ENCODE assay signal across 13 cellular contexts in genomic region chr11:36703055-36703404, GRCh38.
DNase-seq lines count a peak whose midpoint lies in the region; ATAC-seq, FAIRE-seq and TF ChIP-seq lines count a peak whose summit lies in the region.
"Had no signal": no experiment of that assay in that cellular context is flagged by ENCODE, and none has a peak within 500 bp of the region (broad histone marks: within the 10 kb centered on the region; RNA-seq: fewer than 3 reads in every experiment).

No MANE protein-coding gene starts in this region.

- H3F3A ChIP-seq in Loucy (ENCODE audit: low read depth), result no peaks in the 10 kb centered on the region

- DNase-seq in GM12891 (ENCODE audit: insufficient read length, low spot score), result no peak
- DNase-seq in body of pancreas, result no peak
- DNase-seq in brain microvascular endothelial cell, result no peak
- DNase-seq in central memory CD4-positive, alpha-beta T cell, result no peak
- no peak for DNase-seq in HCEC 1CT
- DNase-seq: activated CD4-positive, CD25-positive, alpha-beta regulatory T cell; activated naive CD8-positive, alpha-beta T cell treated with anti-CD3 and anti-CD28 coated beads, Interleukin-2, amount 10 ng/mL, durations not matched to agents 7 days and 5 days; NCI-H2029 treated with DMSO at 0.1 percent for 48 hours had no signal

- H3K9me3 ChIP-seq in Loucy (ENCODE audit: insufficient read depth, low read depth, low read length) (no peaks in the 10 kb centered on the region), body of pancreas (no peaks in the 10 kb centered on the region)

- H3K4me1 ChIP-seq in Loucy (ENCODE audit: insufficient read depth, low read length, poor library complexity, severe bottlenecking) (peaks cover 15% of the 10 kb centered on the region), body of pancreas (no peaks in the 10 kb centered on the region)

- H3K4me2 ChIP-seq in Loucy (ENCODE audit: low read depth, low read length, poor library complexity, severe bottlenecking), result no peak overlapping the region

- in situ Hi-C loops in brain microvascular endothelial cell (cut with HindIII; ENCODE audit: low pct_ligation_motif_present, low sequenced_read_pairs), result no loop called here

- no peak for TF ChIP-seq CTCF in Loucy (conservative IDR thresholded peaks at IDR 0.05; ENCODE audit: low read length)
- no peak for TF ChIP-seq CTCF in body of pancreas (IDR thresholded peaks at IDR 0.05)
- no peak for TF ChIP-seq CTCF in brain microvascular endothelial cell (IDR thresholded peaks at IDR 0.05; ENCODE audit: low read depth, low read length, missing control alignments)

- no peak overlapping the region for H3K4me3 ChIP-seq in Loucy (ENCODE audit: low read length, poor library complexity, severe bottlenecking)
- H3K4me3 ChIP-seq in body of pancreas, result no peak overlapping the region
- H3K4me3 ChIP-seq in brain microvascular endothelial cell (ENCODE audit: low read depth, low read length), result no peak overlapping the region

- ATAC-seq in GM19397 (IDR thresholded peaks at IDR 0.05; ENCODE audit: unreplicated experiment), result peak; percentile 38
- ATAC-seq in HG02870 (IDR thresholded peaks at IDR 0.05; ENCODE audit: unreplicated experiment), result peak; percentile 65
- no peak for ATAC-seq in body of pancreas

- 48 to 49% methylated on average over 4 of the region's 4 CpGs for WGBS in body of pancreas, 2 donors

- no peaks in the 10 kb centered on the region for H4K20me1 ChIP-seq in Loucy (ENCODE audit: insufficient read depth, low read length, poor library complexity, severe bottlenecking)

- TF ChIP-seq POLR2A in GM12891 (IDR thresholded peaks at IDR 0.05; ENCODE audit: low read depth, low read length) (no peak), body of pancreas (IDR thresholded peaks at IDR 0.05) (no peak)

- H3K27ac ChIP-seq in body of pancreas (no peak overlapping the region), brain microvascular endothelial cell (no peak overlapping the region)
- H3K27ac ChIP-seq: C4-2B, HL-60 had no signal

- intact Hi-C loops in body of pancreas (cut with DNase I), result no loop called here

- no peak overlapping the region for H3K9ac ChIP-seq in Loucy (ENCODE audit: low read depth, low read length, poor library complexity, severe bottlenecking)

- H3K9me2 ChIP-seq in Loucy (replicated peaks; ENCODE audit: low read depth, low read length), result no peaks in the 10 kb centered on the region

- H3K27me3 ChIP-seq in Loucy (ENCODE audit: insufficient read depth, low read length, poor library complexity, severe bottlenecking), result no peaks in the 10 kb centered on the region
- H3K27me3 ChIP-seq in body of pancreas, result no peaks in the 10 kb centered on the region
- no peaks in the 10 kb centered on the region for H3K27me3 ChIP-seq in brain microvascular endothelial cell (replicated peaks)

- FAIRE-seq in GM12891 (lab: Jason Lieb, UNC), result no peak

- no peaks in the 10 kb centered on the region for H3K79me2 ChIP-seq in Loucy (ENCODE audit: insufficient read depth, low read length)

- no peaks in the 10 kb centered on the region for H3K36me3 ChIP-seq in Loucy (ENCODE audit: insufficient read depth, low read length)
- H3K36me3 ChIP-seq in body of pancreas (replicated peaks in 1 of 2; ENCODE audit: insufficient read depth in 1 of 2, low read depth in 2 of 2), result no peaks in the 10 kb centered on the region
- no peaks in the 10 kb centered on the region for H3K36me3 ChIP-seq in brain microvascular endothelial cell (replicated peaks)

- peak overlapping the region; percentile 28; the same call in 1 of the 2 replicates for H2AFZ ChIP-seq in Loucy (ENCODE audit: low read length)

TF ChIP-seq in GM12891, 5 proteins besides CTCF, POLR2A, EP300 and RAD21:
- TF ChIP-seq POU2F2 (IDR thresholded peaks at IDR 0.05; ENCODE audit: low read depth, low read length) (peak; percentile 24; the same call in 1 of the 2 replicates), SPI1 (IDR thresholded peaks at IDR 0.05; ENCODE audit: low read depth, low read length) (no peak), PAX5 (IDR thresholded peaks at IDR 0.05; ENCODE audit: insufficient read depth, low read length, severe bottlenecking) (peak; percentile 8)
